Comparison of ENCODE assay signal across 14 cellular contexts in the genomic region with DNA sequence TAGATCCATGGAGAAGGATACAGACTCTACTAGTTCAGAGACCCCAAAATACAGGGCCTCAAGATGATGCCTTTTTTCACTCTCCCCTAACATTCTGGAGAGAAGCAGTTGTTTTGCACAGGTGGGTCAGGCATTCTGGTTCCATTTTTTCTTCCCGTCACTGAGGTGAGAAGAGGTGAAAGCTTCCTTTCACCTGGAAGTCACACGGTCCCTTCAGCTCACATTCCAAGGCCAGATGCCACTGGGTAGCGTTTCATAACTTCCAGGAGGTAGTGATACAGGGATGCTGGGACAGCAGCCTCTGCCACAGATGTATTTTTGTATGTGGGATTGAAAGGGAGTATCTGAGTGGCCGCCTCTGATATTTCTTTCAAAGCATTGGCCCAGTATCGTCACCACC. TPM values are rescaled to one million over a fixed set of nuclear protein-coding genes. Genes with fewer than 3 reads are reported as not detected.
DNase-seq lines count a peak whose midpoint lies in the region; ATAC-seq and TF ChIP-seq lines count a peak whose summit lies in the region.
"Had no signal": no experiment of that assay in that cellular context is flagged by ENCODE, and none has a peak within 500 bp of the region (broad histone marks: within the 10 kb centered on the region; RNA-seq: fewer than 3 reads in every experiment).

No MANE protein-coding gene starts in this region.

- TF ChIP-seq POLR2A in transverse colon (IDR thresholded peaks at IDR 0.05), result no peak

- H3K4me3 ChIP-seq in transverse colon, result no peak overlapping the region
- no peak overlapping the region for H3K4me3 ChIP-seq in upper lobe of right lung

- DNase-seq in activated naive CD4-positive, alpha-beta T cell treated with anti-CD3 and anti-CD28 coated beads, Interleukin-2, amount 50 U/mL, for 16 hours, result no peak
- DNase-seq in WTC11 (ENCODE audit: low spot score) (no peak), endothelial cell (ENCODE audit: low spot score) (no peak), transverse colon (no peak), upper lobe of right lung (no peak), RKO (ENCODE audit: low spot score) (no peak), NCI-H345 treated with DMSO at 0.1 percent for 48 hours (lab: John Stamatoyannopoulos, UW; ENCODE audit: unreplicated experiment) (no peak)
- DNase-seq: dermis blood vessel endothelial cell, mesendoderm, NCI-H2029, SHP77 had no signal

- no peaks in the 10 kb centered on the region for H3K27me3 ChIP-seq in transverse colon
- H3K27me3 ChIP-seq in upper lobe of right lung, result no peaks in the 10 kb centered on the region
- H3K27me3 ChIP-seq: ascending aorta, pancreas had no signal

- ATAC-seq in WTC11 (no peak), upper lobe of right lung (no peak)
- ATAC-seq: pancreas had no signal

- TF ChIP-seq CTCF in WTC11 (IDR thresholded peaks at IDR 0.05) (no peak), endothelial cell (IDR thresholded peaks at IDR 0.05; ENCODE audit: unreplicated experiment) (no peak), transverse colon (IDR thresholded peaks at IDR 0.05) (no peak), upper lobe of right lung (IDR thresholded peaks at IDR 0.05) (no peak)

- peak overlapping the region; percentile 95 for H3K4me3 Mint-ChIP-seq in activated naive CD4-positive, alpha-beta T cell treated with anti-CD3 and anti-CD28 coated beads, Interleukin-2, amount 50 U/mL, for 24 hours
- H3K4me3 Mint-ChIP-seq in WTC11, result peak overlapping the region; percentile 85; the same call in 1 of the 2 replicates
- peak overlapping the region; percentile 65 for H3K4me3 Mint-ChIP-seq in endothelial cell (ENCODE audit: unreplicated experiment)

- H3K9me3 Mint-ChIP-seq in activated naive CD4-positive, alpha-beta T cell treated with anti-CD3 and anti-CD28 coated beads, Interleukin-2, amount 50 U/mL, for 24 hours, result no peaks in the 10 kb centered on the region
- peaks cover 21% of the 10 kb centered on the region for H3K9me3 Mint-ChIP-seq in WTC11
- peaks cover 6% of the 10 kb centered on the region for H3K9me3 Mint-ChIP-seq in endothelial cell (ENCODE audit: unreplicated experiment)

- H3K27ac Mint-ChIP-seq in activated naive CD4-positive, alpha-beta T cell treated with anti-CD3 and anti-CD28 coated beads, Interleukin-2, amount 50 U/mL, for 24 hours, result peak overlapping the region; percentile 62
- H3K27ac Mint-ChIP-seq in WTC11, result no peak overlapping the region
- H3K27ac Mint-ChIP-seq in endothelial cell (ENCODE audit: unreplicated experiment), result no peak overlapping the region

- 71 to 88% methylated on average over 5 of the region's 5 CpGs for WGBS in transverse colon (ENCODE audit: low coverage in 1 of 2), 2 donors

- H3K9me3 ChIP-seq in transverse colon (no peaks in the 10 kb centered on the region), upper lobe of right lung (no peaks in the 10 kb centered on the region)
- H3K9me3 ChIP-seq: ascending aorta, pancreas had no signal

- H3K27ac ChIP-seq in transverse colon (peak overlapping the region; percentile 93 to 97 (median 96)), upper lobe of right lung (no peak overlapping the region)
- H3K27ac ChIP-seq: ascending aorta had no signal

- H3K4me1 ChIP-seq in transverse colon, result peaks cover 6 to 26% (median 15%) of the 10 kb centered on the region in 4 donors
- peaks cover 7% of the 10 kb centered on the region for H3K4me1 ChIP-seq in upper lobe of right lung

- intact Hi-C loops in transverse colon (cut with DNase I; ENCODE audit: low total_unique reads), result no loop called here
- intact Hi-C loops in upper lobe of right lung (cut with DNase I), result no loop called here

- H3K27me3 Mint-ChIP-seq in activated naive CD4-positive, alpha-beta T cell treated with anti-CD3 and anti-CD28 coated beads, Interleukin-2, amount 50 U/mL, for 24 hours, result no peaks in the 10 kb centered on the region
- H3K27me3 Mint-ChIP-seq in WTC11 (ENCODE audit: low read depth), result peaks cover 3% of the 10 kb centered on the region; the same call in 1 of the 2 replicates
- H3K27me3 Mint-ChIP-seq in endothelial cell (ENCODE audit: unreplicated experiment), result peaks cover 12% of the 10 kb centered on the region

- peaks cover 0 to 19% (median 9%) of the 10 kb centered on the region in 4 donors for H3K36me3 ChIP-seq in transverse colon
- H3K36me3 ChIP-seq in upper lobe of right lung, result peaks cover 23% of the 10 kb centered on the region

- H3K36me3 Mint-ChIP-seq in activated naive CD4-positive, alpha-beta T cell treated with anti-CD3 and anti-CD28 coated beads, Interleukin-2, amount 50 U/mL, for 24 hours, result peaks cover 8% of the 10 kb centered on the region
- H3K36me3 Mint-ChIP-seq in WTC11, result peaks cover 53% of the 10 kb centered on the region
- H3K36me3 Mint-ChIP-seq in endothelial cell (ENCODE audit: low read depth, unreplicated experiment), result peaks cover 33% of the 10 kb centered on the region

- in situ Hi-C loops in transverse colon (cut with MboI; ENCODE audit: low pct_ligation_motif_present in 1 of 4, low pct_unique_long_range_greater_than_20kb in 1 of 4, low sequenced_read_pairs in 3 of 4), result no loop called here

- CTCF ChIA-PET in WTC11 (lab: Charles Lee), result interaction anchor here (0.7 kb wide), 1 partner anchor 18 kb away, joined by 3 read pairs; no protein-coding TSS in a partner anchor

- peaks cover 12% of the 10 kb centered on the region for H3K4me1 Mint-ChIP-seq in activated naive CD4-positive, alpha-beta T cell treated with anti-CD3 and anti-CD28 coated beads, Interleukin-2, amount 50 U/mL, for 24 hours
- H3K4me1 Mint-ChIP-seq in WTC11, result peaks cover 7% of the 10 kb centered on the region
- H3K4me1 Mint-ChIP-seq in endothelial cell (ENCODE audit: unreplicated experiment), result peaks cover 6% of the 10 kb centered on the region

- POLR2A ChIA-PET in WTC11 (lab: Charles Lee), result interaction anchor here (0.7 kb wide), 2 partner anchors 419 to 922 kb away, joined by 3 to 11 read pairs; no protein-coding TSS in a partner anchor

- no peak for TF ChIP-seq EP300 in transverse colon (IDR thresholded peaks at IDR 0.05; ENCODE audit: low read depth)

TF ChIP-seq in WTC11, 78 proteins besides CTCF, POLR2A, EP300 and RAD21:
- TF ChIP-seq, protein P1, sequence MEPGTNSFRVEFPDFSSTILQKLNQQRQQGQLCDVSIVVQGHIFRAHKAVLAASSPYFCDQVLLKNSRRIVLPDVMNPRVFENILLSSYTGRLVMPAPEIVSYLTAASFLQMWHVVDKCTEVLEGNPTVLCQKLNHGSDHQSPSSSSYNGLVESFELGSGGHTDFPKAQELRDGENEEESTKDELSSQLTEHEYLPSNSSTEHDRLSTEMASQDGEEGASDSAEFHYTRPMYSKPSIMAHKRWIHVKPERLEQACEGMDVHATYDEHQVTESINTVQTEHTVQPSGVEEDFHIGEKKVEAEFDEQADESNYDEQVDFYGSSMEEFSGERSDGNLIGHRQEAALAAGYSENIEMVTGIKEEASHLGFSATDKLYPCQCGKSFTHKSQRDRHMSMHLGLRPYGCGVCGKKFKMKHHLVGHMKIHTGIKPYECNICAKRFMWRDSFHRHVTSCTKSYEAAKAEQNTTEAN (CRISPR knock-in tag; IDR thresholded peaks at IDR 0.05), result no peak
- 0 out of 2 replicates have a peak, but pooled peaks have one; percentile 16 for TF ChIP-seq GABPB1 (CRISPR knock-in tag; IDR thresholded peaks at IDR 0.05)

RNA-seq across cellular contexts. Expression of a gene that starts 1.9 kb away (rescaled TPM):
- 79.8 to 102 TPM (median 81.6 TPM) in 3 replicates for total RNA-seq in WTC11 (2021)
- total RNA-seq in endothelial cell (ENCODE audit: unreplicated experiment), result 83.2 TPM
- total RNA-seq in transverse colon, result 100 to 1,000 TPM in 1 of 4 donors, 10 to 100 TPM in 3; 69.6 to 304 (median 74.2) TPM
- 81.5 TPM for total RNA-seq in upper lobe of right lung

RNA-seq across cellular contexts. Expression of a gene that starts 13.1 kb away (rescaled TPM):
- total RNA-seq in WTC11 (2021) (12.1 to 15.7 TPM (median 14.1 TPM) in 3 replicates), endothelial cell (ENCODE audit: unreplicated experiment) (7.5 TPM), transverse colon (10 to 100 TPM; 30.8 to 83.0 (median 60.6) TPM), upper lobe of right lung (13.3 TPM)

RNA-seq across cellular contexts. Expression of a gene that starts 30.8 kb away (rescaled TPM):
- total RNA-seq in WTC11 (2021) (12.0 to 12.8 TPM (median 12.2 TPM) in 3 replicates), endothelial cell (ENCODE audit: unreplicated experiment) (13.8 TPM), transverse colon (10 to 100 TPM in 1 of 4 donors, 1 to 10 TPM in 3; 4.4 to 10.1 (median 7.4) TPM), upper lobe of right lung (8.1 TPM)

RNA-seq across cellular contexts. Expression of a gene that starts 30.9 kb away (rescaled TPM):
- total RNA-seq in WTC11 (2021) (69.0 to 76.6 TPM (median 76.0 TPM) in 3 replicates), endothelial cell (ENCODE audit: unreplicated experiment) (104 TPM), transverse colon (100 to 1,000 TPM; 131 to 184 (median 144) TPM), upper lobe of right lung (74.0 TPM)

RNA-seq across cellular contexts. Expression of a gene that starts 32.3 kb away (rescaled TPM):
- total RNA-seq in WTC11 (2021) (3.8 to 5.6 TPM (median 4.2 TPM) in 3 replicates), endothelial cell (ENCODE audit: unreplicated experiment) (12.2 TPM), transverse colon (10 to 100 TPM; 13.1 to 54.6 (median 18.8) TPM), upper lobe of right lung (15.7 TPM)
